In the genomic region with DNA sequence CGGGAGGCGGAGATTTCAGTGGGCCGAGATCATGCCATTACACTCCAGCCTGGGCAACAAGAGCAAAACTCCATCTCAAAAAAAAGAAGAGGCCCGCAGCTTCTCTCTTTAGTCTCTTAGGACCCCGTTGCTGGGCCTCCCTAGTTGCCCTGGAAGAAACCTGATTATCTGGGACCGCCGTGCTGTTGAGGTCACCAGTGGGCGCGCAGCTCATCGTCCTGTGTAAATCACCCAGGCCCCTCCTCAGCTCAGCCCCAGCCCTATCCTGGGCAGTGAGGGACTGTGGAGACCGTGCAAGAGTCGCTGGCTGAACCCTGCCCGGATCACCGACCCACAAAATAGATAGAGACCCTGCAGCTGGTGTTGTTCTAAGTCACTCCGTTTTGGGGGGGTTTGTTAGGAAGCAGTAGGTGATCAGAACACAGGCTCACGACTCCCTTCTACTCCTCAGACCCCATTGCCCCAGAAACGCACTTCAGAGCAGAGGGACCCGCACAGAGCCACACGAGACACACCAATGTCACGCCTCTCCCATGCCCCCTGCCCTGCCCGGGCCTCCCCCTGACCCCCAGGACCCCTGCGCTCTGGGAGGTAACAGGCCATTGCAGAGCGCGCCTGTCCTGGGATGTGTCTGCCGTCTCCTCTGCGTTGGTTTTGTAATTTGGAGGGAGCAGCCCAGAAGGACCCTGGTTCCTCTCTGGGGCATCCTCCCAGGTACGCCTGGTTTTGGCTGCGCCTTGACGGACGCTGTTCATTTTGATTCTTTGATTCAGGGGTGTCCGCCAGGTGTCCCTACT, we compare ENCODE assay signal across 22 cellular contexts.
A peak's percentile ranks its signal among the peaks of the same experiment; 100 is the strongest.
DNase-seq lines count a peak whose midpoint lies in the region; ATAC-seq and TF ChIP-seq lines count a peak whose summit lies in the region.
"Had no signal": no experiment of that assay in that cellular context is flagged by ENCODE, and none has a peak within 500 bp of the region (broad histone marks: within the 10 kb centered on the region; RNA-seq: fewer than 3 reads in every experiment).

No MANE protein-coding gene starts in this region.

- no peak overlapping the region for H3K4me3 Mint-ChIP-seq in CD14-positive monocyte
- H3K4me3 Mint-ChIP-seq: B cell; CD4-positive, CD25-positive, alpha-beta regulatory T cell; CD8-positive, alpha-beta memory T cell had no signal

- no peak overlapping the region for H2AFZ ChIP-seq in SK-N-SH (ENCODE audit: low read depth)

- H3K4me2 ChIP-seq in SK-N-SH: no peak overlapping the region
- H3K4me2 ChIP-seq: A549; BLaER1 treated with 17β-estradiol and CSF1 and Interleukin-3, amounts not matched to agents 10 nM and 100 nM had no signal

- no peak overlapping the region for H3K27ac Mint-ChIP-seq in CD14-positive monocyte
- H3K27ac Mint-ChIP-seq: CD4-positive, CD25-positive, alpha-beta regulatory T cell; CD8-positive, alpha-beta memory T cell had no signal

- TF ChIP-seq EP300 in SK-N-SH (IDR thresholded peaks at IDR 0.05; ENCODE audit: borderline replicate concordance in 1 of 2, low read depth in 1 of 2, low read length in 1 of 2): no peak

- TF ChIP-seq RAD21 in SK-N-SH (IDR thresholded peaks at IDR 0.05; ENCODE audit: low read length): no peak

- H3K9me2 ChIP-seq in SK-N-SH: no peaks in the 10 kb centered on the region

- POLR2A ChIA-PET in SK-N-SH (lab: Yijun Ruan, JAX): interaction anchor here (0.7 kb wide), 1 partner anchor 21 kb away, joined by 3 read pairs; no protein-coding TSS in a partner anchor

- TF ChIP-seq CTCF in SK-N-SH (IDR thresholded peaks at IDR 0.05) (no peak), CD14-positive monocyte (IDR thresholded peaks at IDR 0.05) (no peak), spleen (IDR thresholded peaks at IDR 0.05 in 8 of 11, conservative IDR thresholded peaks at IDR 0.05 in 3 of 11) (no peak), thyroid gland (IDR thresholded peaks at IDR 0.05) (no peak)

- TF ChIP-seq POLR2A in spleen (IDR thresholded peaks at IDR 0.05) (no peak), thyroid gland (IDR thresholded peaks at IDR 0.05) (no peak)

- peaks cover 6 to 26% (median 7%) of the 10 kb centered on the region in 3 donors for H3K27me3 Mint-ChIP-seq in CD14-positive monocyte (ENCODE audit: low read depth in 3 of 3)
- H3K27me3 Mint-ChIP-seq: CD4-positive, CD25-positive, alpha-beta regulatory T cell had no signal

- ATAC-seq in SK-N-SH treated with all-trans-retinoic acid at 6 μM for 48 hours (no peak), HG03045 (IDR thresholded peaks at IDR 0.05; ENCODE audit: unreplicated experiment) (no peak)
- ATAC-seq: A549, GM12878 had no signal

- no peaks in the 10 kb centered on the region for H3F3A ChIP-seq in SK-N-SH (replicated peaks; ENCODE audit: insufficient read depth)

- peaks cover 0 to 5% (median 2%) of the 10 kb centered on the region in 7 donors for H3K9me3 Mint-ChIP-seq in CD14-positive monocyte
- H3K9me3 Mint-ChIP-seq: CD4-positive, CD25-positive, alpha-beta regulatory T cell; CD8-positive, alpha-beta memory T cell had no signal

- no peaks in the 10 kb centered on the region for H3K9me3 ChIP-seq in SK-N-SH
- no peaks in the 10 kb centered on the region for H3K9me3 ChIP-seq in spleen
- H3K9me3 ChIP-seq in thyroid gland: no peaks in the 10 kb centered on the region
- H3K9me3 ChIP-seq: A549; BLaER1 treated with 17β-estradiol and CSF1 and Interleukin-3, amounts not matched to agents 10 nM and 100 nM; HAP-1 had no signal

- H3K4me1 ChIP-seq in SK-N-SH (ENCODE audit: control insufficient read depth in 1 of 2, insufficient read depth in 2 of 2, low read depth in 1 of 2, low read length in 1 of 2) (no peaks in the 10 kb centered on the region), spleen (no peaks in the 10 kb centered on the region), thyroid gland (no peaks in the 10 kb centered on the region)
- H3K4me1 ChIP-seq: A549, HAP-1 had no signal

- no peaks in the 10 kb centered on the region for H3K36me3 Mint-ChIP-seq in CD14-positive monocyte
- H3K36me3 Mint-ChIP-seq: CD4-positive, CD25-positive, alpha-beta regulatory T cell; CD8-positive, alpha-beta memory T cell had no signal

- intact Hi-C loops in CD14-positive monocyte (cut with micrococcal nuclease) (no loop called here), spleen (cut with DNase I; ENCODE audit: low total_unique reads) (no loop called here), thyroid gland (cut with DNase I) (no loop called here)

- H3K27ac ChIP-seq in SK-N-SH (ENCODE audit: low read depth in 2 of 2, low read length in 1 of 2): no peak overlapping the region
- H3K27ac ChIP-seq in spleen: no peak overlapping the region
- H3K27ac ChIP-seq in thyroid gland: no peak overlapping the region
- H3K27ac ChIP-seq: 22Rv1; A549; BLaER1 treated with 17β-estradiol and CSF1 and Interleukin-3, amounts not matched to agents 10 nM and 100 nM had no signal

- H3K9ac ChIP-seq in SK-N-SH: no peak overlapping the region
- H3K9ac ChIP-seq: BLaER1 treated with 17β-estradiol and CSF1 and Interleukin-3, amounts not matched to agents 10 nM and 100 nM had no signal

- WGBS in SK-N-SH (ENCODE audit: low lambda C conversion rate): 46% methylated on average over 30 of the region's 31 CpGs
- 81 to 89% (median 83%) methylated on average over 25 to 31 of the region's 31 CpGs for WGBS in spleen, 5 donors
- WGBS in thyroid gland, 2 donors: 87% methylated on average over 21 to 29 of the region's 31 CpGs

- H3K36me3 ChIP-seq in SK-N-SH (replicated peaks in 1 of 2; ENCODE audit: control insufficient read depth in 1 of 2, insufficient read depth in 2 of 2, low read length in 1 of 2) (no peaks in the 10 kb centered on the region), spleen (no peaks in the 10 kb centered on the region), thyroid gland (no peaks in the 10 kb centered on the region)
- H3K36me3 ChIP-seq: BLaER1 treated with 17β-estradiol and CSF1 and Interleukin-3, amounts not matched to agents 10 nM and 100 nM; HAP-1 had no signal

- peak; percentile 20 for DNase-seq in SK-N-SH
- peak; percentile 37 for DNase-seq in CD14-positive monocyte (ENCODE audit: low spot score)
- DNase-seq in left kidney (ENCODE audit: low read depth, low spot score): peak; percentile 58
- peak; percentile 48 for DNase-seq in spleen
- no peak for DNase-seq in thyroid gland
- no peak for DNase-seq in AG08396 (ENCODE audit: low spot score)
- DNase-seq: CD4-positive, CD25-positive, alpha-beta regulatory T cell; COR-L47; DMS 273 treated with DMSO at 0.1 percent for 48 hours; DMS53; DND-41; EL; IMR-90 had no signal

- no peak overlapping the region for H3K4me3 ChIP-seq in SK-N-SH (ENCODE audit: low read depth in 2 of 2, low read length in 1 of 2)
- no peak overlapping the region for H3K4me3 ChIP-seq in spleen
- H3K4me3 ChIP-seq in thyroid gland (replicated peaks in 1 of 3): no peak overlapping the region
- H3K4me3 ChIP-seq: A549; BLaER1 treated with 17β-estradiol and CSF1 and Interleukin-3, amounts not matched to agents 10 nM and 100 nM; GM12878; HAP-1 had no signal

- H3K27me3 ChIP-seq in SK-N-SH (ENCODE audit: insufficient read depth): peaks cover 84% of the 10 kb centered on the region
- peaks cover 0 to 55% (median 15%) of the 10 kb centered on the region in 7 donors for H3K27me3 ChIP-seq in spleen (replicated peaks in 1 of 7)
- no peaks in the 10 kb centered on the region for H3K27me3 ChIP-seq in thyroid gland

- H3K4me1 Mint-ChIP-seq in CD14-positive monocyte: no peaks in the 10 kb centered on the region
- H3K4me1 Mint-ChIP-seq: B cell; CD4-positive, CD25-positive, alpha-beta regulatory T cell; CD8-positive, alpha-beta memory T cell had no signal

- no peaks in the 10 kb centered on the region for H4K20me1 ChIP-seq in SK-N-SH (ENCODE audit: insufficient read depth)

- H3K79me2 ChIP-seq in SK-N-SH (ENCODE audit: insufficient read depth): no peaks in the 10 kb centered on the region

- CTCF ChIA-PET in SK-N-SH (lab: Yijun Ruan, JAX): interaction anchor here (1.4 kb wide), 1 partner anchor 93 kb away, joined by 3 read pairs; no protein-coding TSS in a partner anchor

TF ChIP-seq in SK-N-SH, 30 proteins besides CTCF, POLR2A, EP300 and RAD21 (continues in another document):
- TF ChIP-seq MAX (IDR thresholded peaks at IDR 0.05; ENCODE audit: low read depth) (no peak), RFX5 (IDR thresholded peaks at IDR 0.05; ENCODE audit: low read length) (no peak), CHD2 (IDR thresholded peaks at IDR 0.05; ENCODE audit: low read length, partially characterized antibody) (no peak)

TF ChIP-seq in SK-N-SH treated with all-trans-retinoic acid at 6 μM for 48 hours, 23 proteins besides CTCF, POLR2A, EP300 and RAD21 (continues in another document):
- TF ChIP-seq ZC3H10 (CRISPR knock-in tag; IDR thresholded peaks at IDR 0.05) (no peak), PPARA (CRISPR knock-in tag; IDR thresholded peaks at IDR 0.05; ENCODE audit: borderline replicate concordance) (no peak), ZNF70 (CRISPR knock-in tag; IDR thresholded peaks at IDR 0.05) (no peak)
- TF ChIP-seq, protein P1, sequence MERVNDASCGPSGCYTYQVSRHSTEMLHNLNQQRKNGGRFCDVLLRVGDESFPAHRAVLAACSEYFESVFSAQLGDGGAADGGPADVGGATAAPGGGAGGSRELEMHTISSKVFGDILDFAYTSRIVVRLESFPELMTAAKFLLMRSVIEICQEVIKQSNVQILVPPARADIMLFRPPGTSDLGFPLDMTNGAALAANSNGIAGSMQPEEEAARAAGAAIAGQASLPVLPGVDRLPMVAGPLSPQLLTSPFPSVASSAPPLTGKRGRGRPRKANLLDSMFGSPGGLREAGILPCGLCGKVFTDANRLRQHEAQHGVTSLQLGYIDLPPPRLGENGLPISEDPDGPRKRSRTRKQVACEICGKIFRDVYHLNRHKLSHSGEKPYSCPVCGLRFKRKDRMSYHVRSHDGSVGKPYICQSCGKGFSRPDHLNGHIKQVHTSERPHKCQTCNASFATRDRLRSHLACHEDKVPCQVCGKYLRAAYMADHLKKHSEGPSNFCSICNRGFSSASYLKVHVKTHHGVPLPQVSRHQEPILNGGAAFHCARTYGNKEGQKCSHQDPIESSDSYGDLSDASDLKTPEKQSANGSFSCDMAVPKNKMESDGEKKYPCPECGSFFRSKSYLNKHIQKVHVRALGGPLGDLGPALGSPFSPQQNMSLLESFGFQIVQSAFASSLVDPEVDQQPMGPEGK (CRISPR knock-in tag; IDR thresholded peaks at IDR 0.05; ENCODE audit: borderline replicate concordance): no peak
- TF ChIP-seq, protein P2, sequence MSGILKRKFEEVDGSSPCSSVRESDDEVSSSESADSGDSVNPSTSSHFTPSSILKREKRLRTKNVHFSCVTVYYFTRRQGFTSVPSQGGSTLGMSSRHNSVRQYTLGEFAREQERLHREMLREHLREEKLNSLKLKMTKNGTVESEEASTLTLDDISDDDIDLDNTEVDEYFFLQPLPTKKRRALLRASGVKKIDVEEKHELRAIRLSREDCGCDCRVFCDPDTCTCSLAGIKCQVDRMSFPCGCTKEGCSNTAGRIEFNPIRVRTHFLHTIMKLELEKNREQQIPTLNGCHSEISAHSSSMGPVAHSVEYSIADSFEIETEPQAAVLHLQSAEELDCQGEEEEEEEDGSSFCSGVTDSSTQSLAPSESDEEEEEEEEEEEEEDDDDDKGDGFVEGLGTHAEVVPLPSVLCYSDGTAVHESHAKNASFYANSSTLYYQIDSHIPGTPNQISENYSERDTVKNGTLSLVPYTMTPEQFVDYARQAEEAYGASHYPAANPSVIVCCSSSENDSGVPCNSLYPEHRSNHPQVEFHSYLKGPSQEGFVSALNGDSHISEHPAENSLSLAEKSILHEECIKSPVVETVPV (CRISPR knock-in tag; IDR thresholded peaks at IDR 0.05): no peak

Comparison
In these comparisons a context has a peak if more than half of its experiments do, and no peak if none do; other contexts are left out.
1. DNase-seq: peak in SK-N-SH (single experiment), CD14-positive monocyte (single experiment), left kidney (single experiment) and spleen (single experiment); none in thyroid gland (0 of 2) and AG08396 (single experiment).